8 cellular contexts compared by ENCODE assay signal in genomic region chr10:119211625-119212441, GRCh38. TPM values are rescaled to one million over a fixed set of nuclear protein-coding genes. Genes with fewer than 3 reads are reported as not detected.
A peak's percentile ranks its signal among the peaks of the same experiment; 100 is the strongest.
DNase-seq lines count a peak whose midpoint lies in the region; ATAC-seq and TF ChIP-seq lines count a peak whose summit lies in the region.

No MANE protein-coding gene starts in this region.

- no peaks in the 10 kb centered on the region for H3K27me3 Mint-ChIP-seq in activated CD8-positive, alpha-beta memory T cell treated with anti-CD3 and anti-CD28 coated beads, Interleukin-2, amount 10 ng/mL, durations not matched to agents 7 days and 5 days
- H3K27me3 Mint-ChIP-seq in activated T-helper 1 cell treated with anti-CD3 and anti-CD28 coated beads, Interleukin-12 subunit alpha, Interleukin-12 subunit beta, Interleukin-2, Interleukin-4 antibody, amounts not matched to agents 30 ng/mL and 10 ng/mL and 1 ng/mL, durations not matched to agents 14 hours and 24 hours and 36 hours (ENCODE audit: insufficient read depth), result no peaks in the 10 kb centered on the region
- H3K27me3 Mint-ChIP-seq in Calu3 (ENCODE audit: unreplicated experiment), result peaks cover 8% of the 10 kb centered on the region

- TF ChIP-seq CTCF in Calu3 (IDR thresholded peaks at IDR 0.05; ENCODE audit: unreplicated experiment), result no peak

- DNase-seq in activated CD8-positive, alpha-beta memory T cell treated with anti-CD3 and anti-CD28 coated beads, Interleukin-2, amount 10 ng/mL, durations not matched to agents 7 days and 5 days, result peak; percentile 45
- DNase-seq in activated CD8-positive, alpha-beta memory T cell treated with anti-CD3 and anti-CD28 coated beads, Interleukin-2, amount 50 U/mL, for 4 hours, result no peak
- no peak for DNase-seq in activated T-helper 1 cell treated with anti-CD3 and anti-CD28 coated beads, Interleukin-12 subunit alpha, Interleukin-12 subunit beta, Interleukin-2, Interleukin-4 antibody, amounts not matched to agents 30 ng/mL and 10 ng/mL and 1 ng/mL, durations not matched to agents 14 hours and 24 hours and 36 hours (ENCODE audit: low spot score)
- peak; percentile 27 for DNase-seq in left kidney (ENCODE audit: low read depth, low spot score)
- DNase-seq in activated CD4-positive, CD25-positive, alpha-beta regulatory T cell (lab: John Stamatoyannopoulos, UW), result no peak
- no peak for DNase-seq in Calu3
- DNase-seq in AML-193 (lab: John Stamatoyannopoulos, UW), result no peak

- H3K27me3 ChIP-seq in thymus (ENCODE audit: control insufficient read depth, insufficient read depth), result no peaks in the 10 kb centered on the region

- WGBS in thymus, result 20% methylated on average over 12 of the region's 12 CpGs

- H3K36me3 ChIP-seq in thymus (ENCODE audit: control insufficient read depth, insufficient read depth), result no peaks in the 10 kb centered on the region

- H3K27ac ChIP-seq in thymus (ENCODE audit: low read depth), result peak overlapping the region; percentile 84

- H3K4me1 ChIP-seq in thymus (ENCODE audit: control insufficient read depth, insufficient read depth, low read length), result peaks cover 33% of the 10 kb centered on the region

- H3K9me3 Mint-ChIP-seq in activated CD8-positive, alpha-beta memory T cell treated with anti-CD3 and anti-CD28 coated beads, Interleukin-2, amount 10 ng/mL, durations not matched to agents 7 days and 5 days (ENCODE audit: low read depth), result no peaks in the 10 kb centered on the region
- H3K9me3 Mint-ChIP-seq in activated T-helper 1 cell treated with anti-CD3 and anti-CD28 coated beads, Interleukin-12 subunit alpha, Interleukin-12 subunit beta, Interleukin-2, Interleukin-4 antibody, amounts not matched to agents 30 ng/mL and 10 ng/mL and 1 ng/mL, durations not matched to agents 14 hours and 24 hours and 36 hours, result no peaks in the 10 kb centered on the region
- H3K9me3 Mint-ChIP-seq in Calu3 (ENCODE audit: low read depth, unreplicated experiment), result no peaks in the 10 kb centered on the region

- ATAC-seq in activated CD8-positive, alpha-beta memory T cell treated with anti-CD3 and anti-CD28 coated beads, Interleukin-2, amount 10 ng/mL, durations not matched to agents 7 days and 5 days, result no peak

- CTCF ChIA-PET in activated CD8-positive, alpha-beta memory T cell treated with anti-CD3 and anti-CD28 coated beads, Interleukin-2, amount 10 ng/mL, durations not matched to agents 7 days and 5 days (lab: Charles Lee), result interaction anchor here (0.6 to 3.4 kb wide), 16 partner anchors 9 to 331 kb away, joined by 3 to 16 read pairs (median 4); partner anchors contain the start of gene RGS10
- CTCF ChIA-PET in Calu3 (lab: Charles Lee), result interaction anchor here (0.5 kb wide), 1 partner anchor 58 kb away, joined by 4 read pairs; no protein-coding TSS in a partner anchor

- H3K9me3 ChIP-seq in thymus (ENCODE audit: control insufficient read depth), result no peaks in the 10 kb centered on the region

- peaks cover 6% of the 10 kb centered on the region for H3K36me3 Mint-ChIP-seq in activated CD8-positive, alpha-beta memory T cell treated with anti-CD3 and anti-CD28 coated beads, Interleukin-2, amount 10 ng/mL, durations not matched to agents 7 days and 5 days
- peaks cover 11% of the 10 kb centered on the region for H3K36me3 Mint-ChIP-seq in activated T-helper 1 cell treated with anti-CD3 and anti-CD28 coated beads, Interleukin-12 subunit alpha, Interleukin-12 subunit beta, Interleukin-2, Interleukin-4 antibody, amounts not matched to agents 30 ng/mL and 10 ng/mL and 1 ng/mL, durations not matched to agents 14 hours and 24 hours and 36 hours (ENCODE audit: low read depth)
- peaks cover 16% of the 10 kb centered on the region for H3K36me3 Mint-ChIP-seq in Calu3 (ENCODE audit: insufficient read depth, unreplicated experiment)

- peak overlapping the region; percentile 91 for H3K27ac Mint-ChIP-seq in activated CD8-positive, alpha-beta memory T cell treated with anti-CD3 and anti-CD28 coated beads, Interleukin-2, amount 10 ng/mL, durations not matched to agents 7 days and 5 days
- H3K27ac Mint-ChIP-seq in activated T-helper 1 cell treated with anti-CD3 and anti-CD28 coated beads, Interleukin-12 subunit alpha, Interleukin-12 subunit beta, Interleukin-2, Interleukin-4 antibody, amounts not matched to agents 30 ng/mL and 10 ng/mL and 1 ng/mL, durations not matched to agents 14 hours and 24 hours and 36 hours, result peak overlapping the region; percentile 85
- H3K27ac Mint-ChIP-seq in Calu3 (ENCODE audit: unreplicated experiment), result no peak overlapping the region

- peaks cover 48% of the 10 kb centered on the region for H3K4me1 Mint-ChIP-seq in activated CD8-positive, alpha-beta memory T cell treated with anti-CD3 and anti-CD28 coated beads, Interleukin-2, amount 10 ng/mL, durations not matched to agents 7 days and 5 days
- H3K4me1 Mint-ChIP-seq in activated T-helper 1 cell treated with anti-CD3 and anti-CD28 coated beads, Interleukin-12 subunit alpha, Interleukin-12 subunit beta, Interleukin-2, Interleukin-4 antibody, amounts not matched to agents 30 ng/mL and 10 ng/mL and 1 ng/mL, durations not matched to agents 14 hours and 24 hours and 36 hours (ENCODE audit: low read depth), result peaks cover 73% of the 10 kb centered on the region
- H3K4me1 Mint-ChIP-seq in Calu3 (ENCODE audit: low read depth, unreplicated experiment), result peaks cover 11% of the 10 kb centered on the region

- intact Hi-C loops in activated T-helper 1 cell treated with anti-CD3 and anti-CD28 coated beads, Interleukin-12 subunit alpha, Interleukin-12 subunit beta, Interleukin-2, Interleukin-4 antibody, amounts not matched to agents 30 ng/mL and 10 ng/mL and 1 ng/mL, durations not matched to agents 14 hours and 24 hours and 36 hours (cut with micrococcal nuclease), result no loop called here
- intact Hi-C loops in Calu3 (cut with micrococcal nuclease; ENCODE audit: unreplicated experiment), result no loop called here

- BruUV-seq in Calu3 (replicated peaks; lab: Mats Ljungman, UMichigan), result no TSS peak

- H3K4me3 ChIP-seq in thymus (ENCODE audit: low read length), result peak overlapping the region; percentile 0

- H3K4me3 Mint-ChIP-seq in activated CD8-positive, alpha-beta memory T cell treated with anti-CD3 and anti-CD28 coated beads, Interleukin-2, amount 10 ng/mL, durations not matched to agents 7 days and 5 days, result peak overlapping the region; percentile 69
- H3K4me3 Mint-ChIP-seq in activated T-helper 1 cell treated with anti-CD3 and anti-CD28 coated beads, Interleukin-12 subunit alpha, Interleukin-12 subunit beta, Interleukin-2, Interleukin-4 antibody, amounts not matched to agents 30 ng/mL and 10 ng/mL and 1 ng/mL, durations not matched to agents 14 hours and 24 hours and 36 hours, result peak overlapping the region; percentile 73
- H3K4me3 Mint-ChIP-seq in Calu3 (ENCODE audit: low read depth, unreplicated experiment), result no peak overlapping the region

RNA-seq across cellular contexts. Expression of gene GRK5, which starts 4.5 kb away (rescaled TPM):
- 10 to 100 TPM; 23.2 to 29.5 TPM for total RNA-seq in activated CD8-positive, alpha-beta memory T cell treated with anti-CD3 and anti-CD28 coated beads, Interleukin-2, amount 10 ng/mL, durations not matched to agents 7 days and 5 days
- total RNA-seq in activated T-helper 1 cell treated with anti-CD3 and anti-CD28 coated beads, Interleukin-12 subunit alpha, Interleukin-12 subunit beta, Interleukin-2, Interleukin-4 antibody, amounts not matched to agents 30 ng/mL and 10 ng/mL and 1 ng/mL, durations not matched to agents 14 hours and 24 hours and 36 hours, result 25.3 and 25.8 TPM in 2 replicates
- polyA plus RNA-seq in thymus, result 14.4 TPM
- 2.4 and 4.4 TPM in 2 replicates for total RNA-seq in Calu3 (2022)

RNA-seq across cellular contexts. Expression of gene PRDX3, which starts 33.2 kb away (rescaled TPM):
- total RNA-seq in activated CD8-positive, alpha-beta memory T cell treated with anti-CD3 and anti-CD28 coated beads, Interleukin-2, amount 10 ng/mL, durations not matched to agents 7 days and 5 days, result 100 to 1,000 TPM; 124 to 166 TPM
- 158 and 163 TPM in 2 replicates for total RNA-seq in activated T-helper 1 cell treated with anti-CD3 and anti-CD28 coated beads, Interleukin-12 subunit alpha, Interleukin-12 subunit beta, Interleukin-2, Interleukin-4 antibody, amounts not matched to agents 30 ng/mL and 10 ng/mL and 1 ng/mL, durations not matched to agents 14 hours and 24 hours and 36 hours
- polyA plus RNA-seq in thymus, result 114 TPM
- 110 and 114 TPM in 2 replicates for total RNA-seq in Calu3 (2022)

RNA-seq across cellular contexts. Expression of gene SFXN4, which starts 46.3 kb away (rescaled TPM):
- total RNA-seq in activated CD8-positive, alpha-beta memory T cell treated with anti-CD3 and anti-CD28 coated beads, Interleukin-2, amount 10 ng/mL, durations not matched to agents 7 days and 5 days, result 10 to 100 TPM; 29.9 to 33.4 TPM
- total RNA-seq in activated T-helper 1 cell treated with anti-CD3 and anti-CD28 coated beads, Interleukin-12 subunit alpha, Interleukin-12 subunit beta, Interleukin-2, Interleukin-4 antibody, amounts not matched to agents 30 ng/mL and 10 ng/mL and 1 ng/mL, durations not matched to agents 14 hours and 24 hours and 36 hours, result 58.2 and 58.7 TPM in 2 replicates
- 31.0 TPM for polyA plus RNA-seq in thymus
- 19.9 and 23.4 TPM in 2 replicates for total RNA-seq in Calu3 (2022)

Comparison
In these comparisons a context has a peak if more than half of its experiments do, and no peak if none do; other contexts are left out.
1. DNase-seq: peak in activated CD8-positive, alpha-beta memory T cell treated with anti-CD3 and anti-CD28 coated beads, Interleukin-2, amount 10 ng/mL, durations not matched to agents 7 days and 5 days (single experiment) and left kidney (single experiment); none in activated CD8-positive, alpha-beta memory T cell treated with anti-CD3 and anti-CD28 coated beads, Interleukin-2, amount 50 U/mL, for 4 hours (single experiment), activated T-helper 1 cell treated with anti-CD3 and anti-CD28 coated beads, Interleukin-12 subunit alpha, Interleukin-12 subunit beta, Interleukin-2, Interleukin-4 antibody, amounts not matched to agents 30 ng/mL and 10 ng/mL and 1 ng/mL, durations not matched to agents 14 hours and 24 hours and 36 hours (single experiment), activated CD4-positive, CD25-positive, alpha-beta regulatory T cell (0 of 4), Calu3 (single experiment) and AML-193 (0 of 2).